16 cellular contexts compared by ENCODE assay signal in the genomic region with DNA sequence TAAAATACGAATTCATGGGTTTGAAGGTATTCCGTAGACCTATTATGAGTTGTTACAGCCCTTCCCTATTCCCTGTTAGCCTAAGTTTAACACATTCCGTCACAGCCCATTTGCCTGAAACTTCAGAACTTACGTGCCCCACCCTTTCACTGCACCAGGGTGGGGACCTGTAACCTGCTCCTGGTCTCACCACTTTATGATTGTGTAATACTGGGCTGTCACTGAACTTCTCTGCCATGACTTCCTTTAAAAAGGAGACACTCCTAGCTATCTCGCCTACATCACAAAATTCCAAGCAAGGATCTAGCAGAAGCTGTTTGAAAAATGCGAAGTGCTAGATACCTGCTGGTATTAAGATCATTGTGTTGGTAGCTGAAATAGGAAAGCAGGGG.
"Had no signal": no experiment of that assay in that cellular context is flagged by ENCODE, and none has a peak within 500 bp of the region (broad histone marks: within the 10 kb centered on the region; RNA-seq: fewer than 3 reads in every experiment).

No MANE protein-coding gene starts in this region.

- H3K27me3 Mint-ChIP-seq: activated T-cell treated with anti-CD3 and anti-CD28 coated beads, Interleukin-2, amount 50 U/mL, for 24 hours had no signal

- H3K4me1 Mint-ChIP-seq: natural killer cell had no signal

- H3K4me3 Mint-ChIP-seq: activated CD8-positive, alpha-beta T cell treated with anti-CD3 and anti-CD28 coated beads, Interleukin-2, amount 10 ng/mL, durations not matched to agents 7 days and 5 days; activated T-cell treated with anti-CD3 and anti-CD28 coated beads, Interleukin-2, amount 50 U/mL, for 24 hours; natural killer cell; T-helper 1 cell treated with Interleukin-12 subunit alpha and Interleukin-12 subunit beta and Interleukin-4 antibody, amounts not matched to agents 30 μg/mL and 1 μg/mL, for 36 hours had no signal

- ATAC-seq: activated CD8-positive, alpha-beta T cell treated with anti-CD3 and anti-CD28 coated beads, Interleukin-2, amount 10 ng/mL, durations not matched to agents 7 days and 5 days; left lung; lower lobe of right lung; natural killer cell had no signal

- H3K36me3 Mint-ChIP-seq: natural killer cell had no signal

- H3K27ac ChIP-seq: brain microvascular endothelial cell, esophagus squamous epithelium, left lung, lower lobe of right lung, right atrium auricular region, testis, transverse colon, VCaP had no signal

- H3K27me3 ChIP-seq: brain microvascular endothelial cell, esophagus squamous epithelium, left lung, right atrium auricular region, testis, transverse colon had no signal

- H3K9me3 ChIP-seq: testis, transverse colon had no signal

- DNase-seq: amniotic stem cell, brain microvascular endothelial cell, esophagus squamous epithelium, foreskin melanocyte, kidney glomerular epithelial cell, left lung, lower lobe of right lung, mesenchymal stem cell, testis, transverse colon had no signal

- H3K27ac Mint-ChIP-seq: activated CD8-positive, alpha-beta T cell treated with anti-CD3 and anti-CD28 coated beads, Interleukin-2, amount 10 ng/mL, durations not matched to agents 7 days and 5 days; activated T-cell treated with anti-CD3 and anti-CD28 coated beads, Interleukin-2, amount 50 U/mL, for 24 hours; natural killer cell; T-helper 1 cell treated with Interleukin-12 subunit alpha and Interleukin-12 subunit beta and Interleukin-4 antibody, amounts not matched to agents 30 μg/mL and 1 μg/mL, for 36 hours had no signal

- H3K9me3 Mint-ChIP-seq: natural killer cell had no signal

- H3K4me1 ChIP-seq: esophagus squamous epithelium, left lung, lower lobe of right lung, right atrium auricular region, testis had no signal

- H3K4me3 ChIP-seq: esophagus squamous epithelium, left lung, lower lobe of right lung, right atrium auricular region, testis, transverse colon had no signal

- H3K36me3 ChIP-seq: brain microvascular endothelial cell, esophagus squamous epithelium, left lung, lower lobe of right lung, right atrium auricular region, transverse colon had no signal
